In the genomic region with DNA sequence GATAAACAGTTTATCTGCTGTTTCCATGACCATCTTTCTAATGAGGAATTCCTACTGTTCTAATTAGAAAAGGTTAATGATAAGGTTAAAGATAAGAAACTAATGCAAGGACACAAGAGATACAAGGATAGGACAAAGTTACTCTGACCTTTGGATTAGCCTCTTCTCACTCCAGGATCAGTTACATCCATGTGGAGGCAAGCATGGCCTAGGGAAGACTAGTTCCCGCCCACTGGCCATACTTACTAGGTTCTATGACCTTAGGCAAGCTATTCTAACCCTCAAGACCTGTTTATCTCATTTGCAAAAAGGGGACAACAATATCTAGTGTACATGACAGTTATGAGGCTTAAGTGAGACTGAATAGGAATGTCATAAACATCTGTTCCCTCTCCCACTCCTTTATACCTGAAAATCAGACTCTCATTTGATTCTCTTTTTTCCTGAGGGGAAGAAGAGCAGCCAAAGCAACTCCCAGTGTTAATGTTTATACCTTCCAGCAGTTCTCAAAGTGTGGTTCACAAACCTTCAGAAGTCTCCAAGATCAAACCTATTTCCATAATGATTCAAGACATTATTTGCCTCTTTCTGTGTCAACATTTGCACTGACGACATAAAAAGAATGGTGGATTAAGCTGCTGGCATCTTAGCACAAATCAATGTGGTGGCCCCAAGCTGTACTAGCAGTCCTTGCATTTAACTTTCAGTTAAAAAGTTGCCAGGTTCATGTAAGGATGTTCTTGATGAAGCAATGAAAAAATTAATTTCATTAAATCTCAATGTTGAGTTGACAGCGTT, we compare ENCODE assay signal across 1 cellular context.
TF ChIP-seq lines count a peak whose summit lies in the region.

No MANE protein-coding gene starts in this region.

TF ChIP-seq in WTC11, 78 proteins besides CTCF, POLR2A, EP300 and RAD21 (continued from another document):
- TF ChIP-seq AR (CRISPR knock-in tag; IDR thresholded peaks at IDR 0.05): no peak
